In genomic region chr9:124342402-124342945, GRCh38 we compare ENCODE assay signal across 2 cellular contexts.
TF ChIP-seq lines count a peak whose summit lies in the region.

No MANE protein-coding gene starts in this region.

TF ChIP-seq in A549, 52 proteins besides CTCF, POLR2A, EP300 and RAD21:
- TF ChIP-seq ZC3H11A (IDR thresholded peaks at IDR 0.05) = no peak
- TF ChIP-seq MYC (IDR thresholded peaks at IDR 0.05; ENCODE audit: borderline replicate concordance, low read length) = no peak
- no peak for TF ChIP-seq NPAS2 (CRISPR knock-in tag; IDR thresholded peaks at IDR 0.05; ENCODE audit: borderline replicate concordance)
- TF ChIP-seq ZFP36 (IDR thresholded peaks at IDR 0.05; ENCODE audit: borderline replicate concordance, partially characterized antibody) = no peak
- TF ChIP-seq SMC3 (IDR thresholded peaks at IDR 0.05) = no peak
- TF ChIP-seq MAZ (IDR thresholded peaks at IDR 0.05; ENCODE audit: borderline replicate concordance, low read depth, low read length) = no peak
- no peak for TF ChIP-seq KDM5A (IDR thresholded peaks at IDR 0.05)
- TF ChIP-seq CEBPB (IDR thresholded peaks at IDR 0.05) = no peak
- no peak for TF ChIP-seq BHLHE40 (IDR thresholded peaks at IDR 0.05; ENCODE audit: low read depth, low read length)
- TF ChIP-seq TFCP2L1 (CRISPR knock-in tag; IDR thresholded peaks at IDR 0.05) = no peak
- TF ChIP-seq ESRRA (IDR thresholded peaks at IDR 0.05; ENCODE audit: borderline replicate concordance, low read length) = no peak
- no peak for TF ChIP-seq KDM1A (IDR thresholded peaks at IDR 0.05; ENCODE audit: low read depth)
- no peak for TF ChIP-seq BCL3 (IDR thresholded peaks at IDR 0.05)
- TF ChIP-seq HEYL (CRISPR knock-in tag; IDR thresholded peaks at IDR 0.05) = no peak
- no peak for TF ChIP-seq RNF2 (IDR thresholded peaks at IDR 0.05; ENCODE audit: borderline replicate concordance, low read depth)
- TF ChIP-seq PHF8 (IDR thresholded peaks at IDR 0.05; ENCODE audit: borderline replicate concordance, low read depth) = no peak
- no peak for TF ChIP-seq MAX (IDR thresholded peaks at IDR 0.05)
- no peak for TF ChIP-seq HOXB13 (CRISPR knock-in tag; IDR thresholded peaks at IDR 0.05; ENCODE audit: low read depth)

TF ChIP-seq in H1, 55 proteins besides CTCF, POLR2A, EP300 and RAD21:
- TF ChIP-seq RBBP5 (IDR thresholded peaks at IDR 0.05; ENCODE audit: borderline replicate concordance, low read depth, low read length) (no peak), ATF2 (IDR thresholded peaks at IDR 0.05; ENCODE audit: low read length) (no peak), MAX (IDR thresholded peaks at IDR 0.05) (no peak), POLR2AphosphoS5 (IDR thresholded peaks at IDR 0.05; ENCODE audit: low read depth, low read length) (no peak), SAP30 (IDR thresholded peaks at IDR 0.05; ENCODE audit: insufficient read depth, insufficient replicate concordance, low read length) (no peak), TCF12 (IDR thresholded peaks at IDR 0.05; ENCODE audit: low read depth, low read length) (no peak), KDM5A (IDR thresholded peaks at IDR 0.05; ENCODE audit: low read length) (no peak), E2F6 (IDR thresholded peaks at IDR 0.05) (no peak), CREB1 (IDR thresholded peaks at IDR 0.05) (no peak), TAF7 (optimal IDR thresholded peaks at IDR 0.05; ENCODE audit: borderline replicate concordance, low read depth, low read length) (no peak)
TF ChIP-seq in H1: peak in this region for 0.
